ENCODE assay signal across 8 cellular contexts in the genomic region with DNA sequence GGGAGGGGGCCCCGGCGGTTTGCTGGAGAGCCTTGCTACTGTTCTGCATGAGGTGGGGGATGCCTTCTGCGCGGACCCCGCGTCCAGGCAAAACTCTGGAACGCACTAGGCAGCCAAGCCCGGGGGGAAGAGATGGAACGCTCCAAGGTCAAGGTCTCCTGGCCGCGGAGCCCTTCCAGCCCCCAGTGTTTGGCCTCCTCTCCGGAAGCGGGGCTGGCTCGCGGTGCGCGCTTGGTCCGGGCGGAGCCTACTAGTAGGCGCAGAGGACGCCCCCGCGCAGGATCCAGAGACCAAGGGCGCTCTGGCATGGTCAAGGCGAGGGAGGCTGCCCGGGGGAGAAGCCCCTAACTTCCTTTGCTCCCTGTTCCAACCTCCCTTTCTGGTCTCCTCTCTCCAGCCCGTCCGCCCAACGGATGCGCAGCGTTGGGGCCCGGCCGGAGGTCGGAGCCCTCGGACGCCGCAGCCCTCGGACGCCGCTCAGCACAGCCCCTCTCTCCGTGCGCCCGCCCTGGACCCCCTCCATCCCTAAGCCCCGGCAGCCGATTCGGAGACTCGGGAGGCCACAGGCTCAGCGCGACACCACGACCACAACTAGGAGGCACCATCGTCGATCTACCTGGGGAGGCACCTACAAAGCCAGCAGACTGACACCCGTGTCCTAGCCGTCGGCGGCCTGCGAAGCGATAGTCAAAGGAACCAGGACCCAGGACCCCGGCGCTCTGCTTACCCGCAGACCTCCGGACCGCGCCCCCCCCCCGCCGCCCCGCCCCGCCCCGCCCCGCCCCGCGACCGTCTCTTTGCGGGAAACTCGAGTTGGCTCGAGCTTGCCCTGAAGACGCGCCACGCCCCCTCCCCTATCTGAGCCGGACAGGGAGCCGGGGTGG. TPM values are rescaled to one million over a fixed set of nuclear protein-coding genes. Genes with fewer than 3 reads are reported as not detected.
DNase-seq lines count a peak whose midpoint lies in the region; ATAC-seq and TF ChIP-seq lines count a peak whose summit lies in the region.

No MANE protein-coding gene starts in this region.

- H3K9me3 Mint-ChIP-seq in activated naive CD4-positive, alpha-beta T cell treated with anti-CD3 and anti-CD28 coated beads, Interleukin-2, amount 10 ng/mL, durations not matched to agents 7 days and 5 days, result no peaks in the 10 kb centered on the region
- H3K9me3 Mint-ChIP-seq in brain, result peaks cover 0 to 23% (median 9%) of the 10 kb centered on the region in 5 experiments

- ATAC-seq in left lung (no peak), HG03097 (IDR thresholded peaks at IDR 0.05; ENCODE audit: low FRiP score, unreplicated experiment) (no peak)

- no peak for TF ChIP-seq CTCF in brain (conservative IDR thresholded peaks at IDR 0.05)
- no peak for TF ChIP-seq CTCF in left lung (IDR thresholded peaks at IDR 0.05)
- no peak for TF ChIP-seq CTCF in tibial artery (IDR thresholded peaks at IDR 0.05)

- peaks cover 17 to 36% of the 10 kb centered on the region in 2 donors for H3K4me1 ChIP-seq in left lung
- peaks cover 0 to 29% (median 26%) of the 10 kb centered on the region in 4 donors for H3K4me1 ChIP-seq in tibial artery

- H3K27me3 ChIP-seq in left lung (peaks cover 71 to 100% of the 10 kb centered on the region in 2 donors), tibial artery (peaks cover 0 to 72% of the 10 kb centered on the region in 2 donors)

- peak; percentile 34 for DNase-seq in activated naive CD4-positive, alpha-beta T cell treated with anti-CD3 and anti-CD28 coated beads, Interleukin-2, amount 10 ng/mL, durations not matched to agents 7 days and 5 days
- DNase-seq in activated naive CD4-positive, alpha-beta T cell treated with Interleukin-2 at 50 U/mL for 16 hours, result no peak
- DNase-seq in HuH-7.5 (ENCODE audit: low spot score) (peak; percentile 31), left lung (no peak), tibial artery (no peak), GDM1 (lab: John Stamatoyannopoulos, UW) (no peak)

- peaks cover 24% of the 10 kb centered on the region for H3K4me1 Mint-ChIP-seq in activated naive CD4-positive, alpha-beta T cell treated with anti-CD3 and anti-CD28 coated beads, Interleukin-2, amount 10 ng/mL, durations not matched to agents 7 days and 5 days
- H3K4me1 Mint-ChIP-seq in brain, result peaks cover 24% of the 10 kb centered on the region

- no peak overlapping the region for H3K27ac ChIP-seq in left lung
- H3K27ac ChIP-seq in tibial artery, result no peak overlapping the region

- no peaks in the 10 kb centered on the region for H3K9me3 ChIP-seq in left lung
- H3K9me3 ChIP-seq in tibial artery, result no peaks in the 10 kb centered on the region

- intact Hi-C loops in left lung (cut with DNase I) (no loop called here), tibial artery (cut with DNase I; ENCODE audit: low total_unique reads) (no loop called here)

- no peaks in the 10 kb centered on the region for H3K36me3 Mint-ChIP-seq in activated naive CD4-positive, alpha-beta T cell treated with anti-CD3 and anti-CD28 coated beads, Interleukin-2, amount 10 ng/mL, durations not matched to agents 7 days and 5 days
- H3K36me3 Mint-ChIP-seq in brain, result no peaks in the 10 kb centered on the region

- H3K27ac Mint-ChIP-seq in activated naive CD4-positive, alpha-beta T cell treated with anti-CD3 and anti-CD28 coated beads, Interleukin-2, amount 10 ng/mL, durations not matched to agents 7 days and 5 days, result no peak overlapping the region
- H3K27ac Mint-ChIP-seq in brain, result no peak overlapping the region

- peak overlapping the region; percentile 28 to 49 for H3K4me3 ChIP-seq in left lung
- peak overlapping the region; percentile 40 to 47 for H3K4me3 ChIP-seq in tibial artery

- H3K27me3 Mint-ChIP-seq in activated naive CD4-positive, alpha-beta T cell treated with anti-CD3 and anti-CD28 coated beads, Interleukin-2, amount 10 ng/mL, durations not matched to agents 7 days and 5 days, result peaks cover 77% of the 10 kb centered on the region
- peaks cover 96% of the 10 kb centered on the region for H3K27me3 Mint-ChIP-seq in brain

- H3K4me3 Mint-ChIP-seq in activated naive CD4-positive, alpha-beta T cell treated with anti-CD3 and anti-CD28 coated beads, Interleukin-2, amount 10 ng/mL, durations not matched to agents 7 days and 5 days, result peak overlapping the region; percentile 70
- peak overlapping the region; percentile 84 to 89 (median 87) for H3K4me3 Mint-ChIP-seq in brain

- CTCF ChIA-PET in activated naive CD4-positive, alpha-beta T cell treated with anti-CD3 and anti-CD28 coated beads, Interleukin-2, amount 10 ng/mL, durations not matched to agents 7 days and 5 days (lab: Charles Lee), result interaction anchor here (0.7 to 1.8 kb wide), 4 partner anchors 79 to 174 kb away, joined by 3 to 6 read pairs (median 5); no protein-coding TSS in a partner anchor

- H3K36me3 ChIP-seq in left lung, result no peaks in the 10 kb centered on the region
- H3K36me3 ChIP-seq in tibial artery, result no peaks in the 10 kb centered on the region

RNA-seq across cellular contexts. Expression of a gene that starts 0.6 kb away (rescaled TPM):
- polyA plus RNA-seq in brain (ENCODE audit: insufficient read depth, low read depth, low replicate concordance), result 0.85 TPM
- total RNA-seq in left lung, result 1 to 10 TPM in 1 of 2 donors, under 1 TPM in 1; 0.32 to 2.8 TPM

Comparison
In these comparisons a context has a peak if more than half of its experiments do, and no peak if none do; other contexts are left out.
1. DNase-seq: peak in activated naive CD4-positive, alpha-beta T cell treated with anti-CD3 and anti-CD28 coated beads, Interleukin-2, amount 10 ng/mL, durations not matched to agents 7 days and 5 days (single experiment) and HuH-7.5 (single experiment); none in activated naive CD4-positive, alpha-beta T cell treated with Interleukin-2 at 50 U/mL for 16 hours (single experiment), left lung (0 of 2), tibial artery (0 of 2) and GDM1 (single experiment).